ENCODE assay signal across 13 cellular contexts in genomic region chr15:40992825-40993224, GRCh38.
"Had no signal": no experiment of that assay in that cellular context is flagged by ENCODE, and none has a peak within 500 bp of the region (broad histone marks: within the 10 kb centered on the region; RNA-seq: fewer than 3 reads in every experiment).

No MANE protein-coding gene starts in this region.

- ATAC-seq: activated CD4-positive, CD25-positive, alpha-beta regulatory T cell treated with anti-CD3 and anti-CD28 coated beads, Interleukin-2, amount 50 U/mL, for 24 hours; gastrocnemius medialis; heart right ventricle; left lung had no signal

- H3K36me3 ChIP-seq: ovary had no signal

- H3K4me1 ChIP-seq: gastrocnemius medialis, left lung, tibial nerve had no signal

- H3K27me3 Mint-ChIP-seq: activated naive CD8-positive, alpha-beta T cell; activated T-cell treated with anti-CD3 and anti-CD28 coated beads, Interleukin-2, amount 50 U/mL, for 24 hours had no signal

- H3K4me3 ChIP-seq: gastrocnemius medialis, heart right ventricle, left lung, ovary, skin epidermis, tibial nerve had no signal

- H3K9me3 Mint-ChIP-seq: activated T-cell treated with anti-CD3 and anti-CD28 coated beads, Interleukin-2, amount 50 U/mL, for 24 hours had no signal

- H3K27me3 ChIP-seq: gastrocnemius medialis, heart right ventricle, left lung, ovary, tibial nerve had no signal

- H3K27ac ChIP-seq: gastrocnemius medialis, heart right ventricle, left lung, ovary, skin epidermis, tibial nerve had no signal

- DNase-seq: activated gamma-delta T cell; activated T-cell treated with anti-CD3 and anti-CD28 coated beads, Interleukin-2, amount 50 U/mL, for 24 hours; anterior cingulate cortex; gastrocnemius medialis; heart right ventricle; islet precursor cell; left lung; ovary; retina had no signal

- H3K27ac Mint-ChIP-seq: activated naive CD8-positive, alpha-beta T cell; activated T-cell treated with anti-CD3 and anti-CD28 coated beads, Interleukin-2, amount 50 U/mL, for 24 hours had no signal

- H3K9me3 ChIP-seq: gastrocnemius medialis, heart right ventricle, left lung, ovary, tibial nerve had no signal

- H3K4me3 Mint-ChIP-seq: activated naive CD8-positive, alpha-beta T cell; activated T-cell treated with anti-CD3 and anti-CD28 coated beads, Interleukin-2, amount 50 U/mL, for 24 hours had no signal
